Comparison of ENCODE assay signal across 2 cellular contexts in the genomic region with DNA sequence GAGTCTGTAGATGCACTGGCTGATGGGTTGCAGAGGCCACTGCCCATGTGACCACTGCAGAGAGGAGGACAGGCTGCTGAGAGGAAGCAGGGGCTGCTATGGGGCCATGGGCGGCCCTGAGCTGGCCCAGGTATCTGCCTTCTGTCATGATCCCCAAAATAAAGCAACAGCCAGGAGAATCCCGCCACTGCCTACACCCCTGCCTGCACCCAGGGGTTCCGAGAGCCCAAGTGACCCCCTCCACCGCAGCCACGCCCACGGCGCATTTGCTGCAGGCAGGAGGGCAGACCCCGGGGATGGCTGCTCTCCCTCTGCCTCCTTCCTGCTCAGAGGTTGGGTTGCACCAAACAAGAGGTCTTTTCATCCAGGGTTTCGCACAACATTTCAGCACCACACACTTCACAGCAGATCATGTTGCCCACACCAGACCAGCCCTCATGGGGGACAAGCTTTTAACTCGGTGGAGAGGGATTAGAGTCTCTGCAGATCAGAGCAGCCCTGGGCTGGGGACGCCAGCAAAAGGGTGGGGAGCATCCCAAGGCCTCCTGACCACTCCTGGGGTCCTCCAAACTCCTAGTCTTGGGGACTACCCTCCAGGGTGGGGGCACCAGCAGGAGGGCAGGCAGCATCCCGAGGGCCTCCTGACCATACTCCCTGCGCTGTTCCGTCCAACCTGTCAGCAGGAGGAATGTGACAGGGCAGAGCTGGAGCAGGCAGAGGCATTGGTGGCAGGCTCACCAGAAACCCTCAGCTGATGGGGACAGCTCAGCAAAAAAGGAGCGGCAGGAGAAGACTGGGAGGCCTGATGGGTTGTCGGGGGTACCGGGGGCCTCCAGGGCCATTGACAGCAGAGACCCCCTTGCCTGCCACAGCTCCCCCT.
TF ChIP-seq lines count a peak whose summit lies in the region.

No MANE protein-coding gene starts in this region.

TF ChIP-seq in IMR-90, 13 proteins besides CTCF, POLR2A, EP300 and RAD21:
- TF ChIP-seq CEBPB (IDR thresholded peaks at IDR 0.05; ENCODE audit: low read depth, low read length) = no peak

TF ChIP-seq in WTC11, 78 proteins besides CTCF, POLR2A, EP300 and RAD21:
- no peak for TF ChIP-seq NR1H2 (CRISPR knock-in tag; IDR thresholded peaks at IDR 0.05)
- TF ChIP-seq TEAD1 (CRISPR knock-in tag; IDR thresholded peaks at IDR 0.05) = no peak
- TF ChIP-seq GRHL2 (CRISPR knock-in tag; IDR thresholded peaks at IDR 0.05; ENCODE audit: insufficient replicate concordance, severe bottlenecking) = no peak
- no peak for TF ChIP-seq FOXJ3 (CRISPR knock-in tag; IDR thresholded peaks at IDR 0.05; ENCODE audit: borderline replicate concordance)
- TF ChIP-seq MLX (CRISPR knock-in tag; IDR thresholded peaks at IDR 0.05) = no peak
- TF ChIP-seq, protein P1, sequence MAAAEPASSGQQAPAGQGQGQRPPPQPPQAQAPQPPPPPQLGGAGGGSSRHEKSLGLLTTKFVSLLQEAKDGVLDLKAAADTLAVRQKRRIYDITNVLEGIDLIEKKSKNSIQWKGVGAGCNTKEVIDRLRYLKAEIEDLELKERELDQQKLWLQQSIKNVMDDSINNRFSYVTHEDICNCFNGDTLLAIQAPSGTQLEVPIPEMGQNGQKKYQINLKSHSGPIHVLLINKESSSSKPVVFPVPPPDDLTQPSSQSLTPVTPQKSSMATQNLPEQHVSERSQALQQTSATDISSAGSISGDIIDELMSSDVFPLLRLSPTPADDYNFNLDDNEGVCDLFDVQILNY (CRISPR knock-in tag; IDR thresholded peaks at IDR 0.05) = no peak
- TF ChIP-seq CBFB (CRISPR knock-in tag; IDR thresholded peaks at IDR 0.05; ENCODE audit: low read depth) = no peak
- TF ChIP-seq, protein P2, sequence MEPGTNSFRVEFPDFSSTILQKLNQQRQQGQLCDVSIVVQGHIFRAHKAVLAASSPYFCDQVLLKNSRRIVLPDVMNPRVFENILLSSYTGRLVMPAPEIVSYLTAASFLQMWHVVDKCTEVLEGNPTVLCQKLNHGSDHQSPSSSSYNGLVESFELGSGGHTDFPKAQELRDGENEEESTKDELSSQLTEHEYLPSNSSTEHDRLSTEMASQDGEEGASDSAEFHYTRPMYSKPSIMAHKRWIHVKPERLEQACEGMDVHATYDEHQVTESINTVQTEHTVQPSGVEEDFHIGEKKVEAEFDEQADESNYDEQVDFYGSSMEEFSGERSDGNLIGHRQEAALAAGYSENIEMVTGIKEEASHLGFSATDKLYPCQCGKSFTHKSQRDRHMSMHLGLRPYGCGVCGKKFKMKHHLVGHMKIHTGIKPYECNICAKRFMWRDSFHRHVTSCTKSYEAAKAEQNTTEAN (CRISPR knock-in tag; IDR thresholded peaks at IDR 0.05) = no peak
- no peak for TF ChIP-seq GTF2I (CRISPR knock-in tag; conservative IDR thresholded peaks at IDR 0.05)
